In genomic region chr1:152392909-152393308, GRCh38 we compare ENCODE assay signal across 16 cellular contexts. TPM values are rescaled to one million over a fixed set of nuclear protein-coding genes. Genes with fewer than 3 reads are reported as not detected.
DNase-seq lines count a peak whose midpoint lies in the region; ATAC-seq and TF ChIP-seq lines count a peak whose summit lies in the region.
"Had no signal": no experiment of that assay in that cellular context is flagged by ENCODE, and none has a peak within 500 bp of the region (broad histone marks: within the 10 kb centered on the region; RNA-seq: fewer than 3 reads in every experiment).

No MANE protein-coding gene starts in this region.

- H4K20me1 ChIP-seq in Karpas-422 (ENCODE audit: insufficient read depth, low read depth, low read length) = no peaks in the 10 kb centered on the region

- H2AFZ ChIP-seq in Karpas-422 (ENCODE audit: low read length) = no peak overlapping the region

- H3K27ac ChIP-seq in body of pancreas = peak overlapping the region in 1 of 4 donors; percentile 31
- H3K27ac ChIP-seq in Karpas-422 (ENCODE audit: low read length) = no peak overlapping the region
- H3K27ac ChIP-seq: left ventricle myocardium inferior, testis had no signal

- peak; percentile 70 for ATAC-seq in body of pancreas
- ATAC-seq in GM18519 (IDR thresholded peaks at IDR 0.05; ENCODE audit: low FRiP score, unreplicated experiment) = no peak

- H3K4me2 ChIP-seq in Karpas-422 (ENCODE audit: low read depth, low read length, poor library complexity, severe bottlenecking) = no peak overlapping the region

- H3K9ac ChIP-seq in Karpas-422 (ENCODE audit: low read length) = no peak overlapping the region

- no peaks in the 10 kb centered on the region for H3K4me1 ChIP-seq in body of pancreas
- H3K4me1 ChIP-seq in Karpas-422 (ENCODE audit: low read length) = peaks cover 6% of the 10 kb centered on the region
- H3K4me1 ChIP-seq: left ventricle myocardium inferior, testis had no signal

- TF ChIP-seq POLR2A in body of pancreas (IDR thresholded peaks at IDR 0.05) = no peak

- H3K9me3 Mint-ChIP-seq in Calu3 (ENCODE audit: low read depth, unreplicated experiment) = no peaks in the 10 kb centered on the region
- H3K9me3 Mint-ChIP-seq: T-helper 1 cell treated with Interleukin-12 subunit alpha and Interleukin-12 subunit beta and Interleukin-4 antibody, amounts not matched to agents 30 μg/mL and 1 μg/mL, for 36 hours had no signal

- BruUV-seq in Calu3 (replicated peaks; lab: Mats Ljungman, UMichigan) = no TSS peak

- H3K9me3 ChIP-seq in body of pancreas (no peaks in the 10 kb centered on the region), Karpas-422 (ENCODE audit: low read length) (no peaks in the 10 kb centered on the region)
- H3K9me3 ChIP-seq: left ventricle myocardium inferior, testis had no signal

- H3K36me3 ChIP-seq in body of pancreas (replicated peaks in 1 of 2; ENCODE audit: insufficient read depth in 1 of 2, low read depth in 2 of 2) (no peaks in the 10 kb centered on the region), Karpas-422 (ENCODE audit: insufficient read depth, low read length) (no peaks in the 10 kb centered on the region)
- H3K36me3 ChIP-seq: left ventricle myocardium inferior had no signal

- no peaks in the 10 kb centered on the region for H3K9me2 ChIP-seq in Karpas-422 (replicated peaks; ENCODE audit: insufficient read depth, low read length)

- TF ChIP-seq CTCF in Calu3 (IDR thresholded peaks at IDR 0.05; ENCODE audit: unreplicated experiment) (no peak), body of pancreas (IDR thresholded peaks at IDR 0.05) (peak in 1 of 7 experiments; percentile 7)

- WGBS in body of pancreas, 2 donors = 29 to 31% methylated on average over 2 of the region's 2 CpGs

- H3K27ac Mint-ChIP-seq in Calu3 (ENCODE audit: unreplicated experiment) = peak overlapping the region; percentile 3
- H3K27ac Mint-ChIP-seq: T-helper 1 cell treated with Interleukin-12 subunit alpha and Interleukin-12 subunit beta and Interleukin-4 antibody, amounts not matched to agents 30 μg/mL and 1 μg/mL, for 36 hours had no signal

- no peaks in the 10 kb centered on the region for H3K79me2 ChIP-seq in Karpas-422 (ENCODE audit: low read length)

- H3K27me3 ChIP-seq in body of pancreas (no peaks in the 10 kb centered on the region), Karpas-422 (ENCODE audit: low read length) (no peaks in the 10 kb centered on the region)
- H3K27me3 ChIP-seq: testis had no signal

- peaks cover 95% of the 10 kb centered on the region for H3K27me3 Mint-ChIP-seq in Calu3 (ENCODE audit: unreplicated experiment)

- CTCF ChIA-PET in Calu3 (lab: Charles Lee) = interaction anchor here (1.3 to 1.4 kb wide), 2 partner anchors 46 to 65 kb away, joined by 5 to 6 read pairs; no protein-coding TSS in a partner anchor

- intact Hi-C loops in Calu3 (cut with micrococcal nuclease; ENCODE audit: unreplicated experiment) = loop anchor here (5.0 kb wide), 2 partner anchors 46 to 201 kb away; no protein-coding TSS in a partner anchor
- intact Hi-C loops in body of pancreas (cut with DNase I) = no loop called here

- H3K4me3 ChIP-seq in body of pancreas (no peak overlapping the region), Karpas-422 (ENCODE audit: low read length) (no peak overlapping the region)
- H3K4me3 ChIP-seq: left ventricle myocardium inferior, skin epidermis, testis had no signal

- H3K4me1 Mint-ChIP-seq in Calu3 (ENCODE audit: low read depth, unreplicated experiment) = peaks cover 18% of the 10 kb centered on the region

- H3K4me3 Mint-ChIP-seq in Calu3 (ENCODE audit: low read depth, unreplicated experiment) = no peak overlapping the region
- H3K4me3 Mint-ChIP-seq: T-helper 1 cell treated with Interleukin-12 subunit alpha and Interleukin-12 subunit beta and Interleukin-4 antibody, amounts not matched to agents 30 μg/mL and 1 μg/mL, for 36 hours had no signal

- peaks cover 8% of the 10 kb centered on the region for H3K36me3 Mint-ChIP-seq in Calu3 (ENCODE audit: insufficient read depth, unreplicated experiment)

- DNase-seq in Calu3 (peak; percentile 72), NCI-H1048 (lab: John Stamatoyannopoulos, UW) (peak; percentile 28), body of pancreas (peak in 3 of 4 donors; percentile 9 to 36 (median 14)), myocyte (ENCODE audit: low read depth) (peak; percentile 19), Karpas-422 (no peak), NCI-H345 treated with DMSO at 0.1 percent for 48 hours (lab: John Stamatoyannopoulos, UW; ENCODE audit: unreplicated experiment) (no peak), NCI-H524 (lab: John Stamatoyannopoulos, UW) (no peak)
- DNase-seq: left ventricle myocardium inferior, NCI-H2227 treated with DMSO at 0.1 percent for 48 hours, testis had no signal

RNA-seq across cellular contexts. Expression of gene CRNN, which starts 21.2 kb away (rescaled TPM):
- not detected in 2 replicates for total RNA-seq in Calu3 (2022)
- total RNA-seq in body of pancreas = not detected
- total RNA-seq in myocyte = not detected in 2 replicates
- polyA plus RNA-seq in myocyte (2012) = not detected
- total RNA-seq in Karpas-422 (2014; rRNA removed; shearing (Covaris generic); ENCODE audit: low replicate concordance) = not detected in 2 replicates
- total RNA-seq: activated CD8-positive, alpha-beta memory T cell treated with anti-CD3 and anti-CD28 coated beads for 36 hours; fibroblast of villous mesenchyme; left ventricle myocardium inferior; osteoblast had no signal

RNA-seq across cellular contexts. Expression of gene FLG2, which starts 33.1 kb away (rescaled TPM):
- total RNA-seq in Calu3 (2022) (not detected in 2 replicates), body of pancreas (not detected), myocyte (not detected in 2 replicates)
- 0.09 TPM for polyA plus RNA-seq in myocyte (2012)
- total RNA-seq in Karpas-422 (2014; rRNA removed; shearing (Covaris generic); ENCODE audit: low replicate concordance) = not detected in 2 replicates
- total RNA-seq: activated CD8-positive, alpha-beta memory T cell treated with anti-CD3 and anti-CD28 coated beads for 36 hours; fibroblast of villous mesenchyme; left ventricle myocardium inferior; osteoblast had no signal

Comparison
In these comparisons a context has a peak if more than half of its experiments do, and no peak if none do; other contexts are left out.
1. DNase-seq: peak in Calu3 (single experiment), NCI-H1048 (single experiment), body of pancreas (3 of 4) and myocyte (single experiment); none in Karpas-422 (single experiment), NCI-H345 treated with DMSO at 0.1 percent for 48 hours (single experiment) and NCI-H524 (0 of 2).